ENCODE assay signal across 9 cellular contexts in the genomic region with DNA sequence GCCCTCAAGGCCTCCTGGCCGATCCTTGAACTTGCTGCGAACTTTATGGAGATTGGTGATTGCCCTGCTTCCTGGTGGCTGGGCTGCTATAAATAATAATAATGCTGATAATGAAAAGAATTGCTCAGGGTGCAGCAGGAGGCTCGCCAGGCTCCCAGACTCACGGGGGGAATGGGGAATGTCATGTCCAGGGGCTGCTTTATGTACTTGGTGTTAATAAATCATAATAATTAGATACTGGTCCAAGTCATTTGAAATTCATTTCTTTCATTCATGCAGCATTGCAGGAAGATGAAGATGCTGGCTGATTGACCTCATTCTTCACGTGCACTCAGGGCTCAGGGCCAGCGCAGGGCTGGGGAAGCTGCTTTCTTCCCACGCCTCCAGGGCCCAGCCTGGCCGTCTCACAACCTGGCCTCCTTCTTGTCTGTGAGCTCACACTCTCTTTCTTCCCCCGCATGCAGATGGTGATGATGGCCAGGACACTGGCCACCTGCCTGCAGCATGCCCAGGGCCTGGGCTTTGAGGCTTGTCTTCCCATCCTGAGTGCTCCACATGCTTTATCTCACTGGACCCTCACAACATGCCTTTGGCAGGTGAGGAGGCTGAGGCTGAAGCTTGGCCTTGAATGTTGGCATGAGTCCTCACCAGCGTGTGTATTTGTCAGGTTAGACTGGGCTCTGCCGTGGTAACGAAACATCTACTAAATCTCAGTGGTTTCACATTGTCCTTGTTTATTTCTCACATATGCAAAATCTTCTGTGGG.
A peak's percentile ranks its signal among the peaks of the same experiment; 100 is the strongest.
DNase-seq lines count a peak whose midpoint lies in the region; ATAC-seq and TF ChIP-seq lines count a peak whose summit lies in the region.
"Had no signal": no experiment of that assay in that cellular context is flagged by ENCODE, and none has a peak within 500 bp of the region (broad histone marks: within the 10 kb centered on the region; RNA-seq: fewer than 3 reads in every experiment).

No MANE protein-coding gene starts in this region.

- TF ChIP-seq CTCF in fibroblast of mammary gland (conservative IDR thresholded peaks at IDR 0.05; ENCODE audit: control insufficient read depth, insufficient read depth, low read depth, low read length) (no peak), stomach (IDR thresholded peaks at IDR 0.05) (no peak), prostate gland (IDR thresholded peaks at IDR 0.05) (no peak)

- TF ChIP-seq EP300 in stomach (IDR thresholded peaks at IDR 0.05), result no peak

- H3K4me1 ChIP-seq in stomach (peaks cover 0 to 22% (median 10%) of the 10 kb centered on the region in 4 donors), prostate gland (replicated peaks) (no peaks in the 10 kb centered on the region)

- H3K36me3 ChIP-seq in stomach (no peaks in the 10 kb centered on the region), prostate gland (no peaks in the 10 kb centered on the region)

- H3K27ac ChIP-seq in stomach (peak overlapping the region in 2 of 5 donors; percentile 14 to 47), prostate gland (no peak overlapping the region)

- ATAC-seq in GM19397 (IDR thresholded peaks at IDR 0.05; ENCODE audit: unreplicated experiment), result peak; percentile 78
- peak; percentile 78 for ATAC-seq in HG03432 (IDR thresholded peaks at IDR 0.05; ENCODE audit: unreplicated experiment)
- no peak for ATAC-seq in GM18861 (IDR thresholded peaks at IDR 0.05; ENCODE audit: unreplicated experiment)

- intact Hi-C loops in stomach (cut with DNase I; ENCODE audit: low total_unique reads), result no loop called here
- intact Hi-C loops in prostate gland (cut with DNase I), result no loop called here

- H3K4me3 ChIP-seq in fibroblast of mammary gland (ENCODE audit: control insufficient read depth, low read depth, low read length) (no peak overlapping the region), stomach (no peak overlapping the region), prostate gland (no peak overlapping the region)

- WGBS in stomach, 5 donors, result 56 to 66% (median 64%) methylated on average over 12 of the region's 12 CpGs
- WGBS in prostate gland, result 39% methylated on average over 12 of the region's 12 CpGs

- no peaks in the 10 kb centered on the region for H3K27me3 ChIP-seq in stomach
- no peaks in the 10 kb centered on the region for H3K27me3 ChIP-seq in prostate gland (replicated peaks; ENCODE audit: insufficient read depth)

- TF ChIP-seq POLR2A in stomach (IDR thresholded peaks at IDR 0.05) (no peak), prostate gland (IDR thresholded peaks at IDR 0.05) (no peak)

- H3K9me3 ChIP-seq in stomach (no peaks in the 10 kb centered on the region), prostate gland (no peaks in the 10 kb centered on the region)

- peak; percentile 91 for DNase-seq in fibroblast of mammary gland (ENCODE audit: low read depth)
- DNase-seq in stomach, result peak; percentile 25
- no peak for DNase-seq in stimulated activated CD4-positive, alpha-beta T cell treated with anti-CD3 and anti-CD28 coated beads, Interleukin-1b, Interleukin-23, amount 100 ng/mL, for 48 hours
- DNase-seq in prostate gland (ENCODE audit: low spot score), result no peak
- DNase-seq in activated T-cell treated with anti-CD3 and anti-CD28 coated beads, Interleukin-2, amount 50 U/mL, for 48 hours, result no peak
- DNase-seq: NCI-H1417 treated with DMSO at 0.1 percent for 48 hours had no signal

Comparison
In these comparisons a context has a peak if more than half of its experiments do, and no peak if none do; other contexts are left out.
1. DNase-seq: peak in fibroblast of mammary gland (single experiment) and stomach (single experiment); none in stimulated activated CD4-positive, alpha-beta T cell treated with anti-CD3 and anti-CD28 coated beads, Interleukin-1b, Interleukin-23, amount 100 ng/mL, for 48 hours (single experiment), prostate gland (single experiment) and activated T-cell treated with anti-CD3 and anti-CD28 coated beads, Interleukin-2, amount 50 U/mL, for 48 hours (0 of 2).